Comparison of ENCODE assay signal across 8 cellular contexts in the genomic region with DNA sequence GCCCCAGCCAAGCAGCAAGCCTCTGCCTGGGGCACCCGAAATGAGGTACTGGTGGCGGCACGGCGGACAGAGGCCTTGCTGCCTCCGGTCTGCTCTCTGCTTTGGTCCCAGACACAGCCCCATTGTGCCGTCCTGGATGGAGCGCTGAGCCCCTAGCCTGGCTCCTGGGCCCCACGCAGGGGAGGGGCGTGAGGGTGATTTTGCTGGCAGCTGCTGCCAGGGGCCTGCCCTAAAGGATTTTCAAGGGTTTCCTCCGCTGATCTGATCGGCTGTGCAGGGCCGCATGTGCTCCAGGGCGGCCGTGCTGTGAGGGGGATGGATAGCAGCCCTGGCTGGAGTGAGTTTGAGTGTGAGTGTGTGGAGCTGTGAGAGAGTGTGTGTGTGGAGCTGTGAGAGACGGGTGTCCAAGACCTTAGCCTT. TPM values are rescaled to one million over a fixed set of nuclear protein-coding genes. Genes with fewer than 3 reads are reported as not detected.
A peak's percentile ranks its signal among the peaks of the same experiment; 100 is the strongest.
DNase-seq lines count a peak whose midpoint lies in the region; TF ChIP-seq lines count a peak whose summit lies in the region.

No MANE protein-coding gene starts in this region.

- H3K9me3 ChIP-seq in ascending aorta, result no peaks in the 10 kb centered on the region
- no peaks in the 10 kb centered on the region for H3K9me3 ChIP-seq in iPS-20b (ENCODE audit: insufficient read depth, low read depth, low read length)

- DNase-seq in DMS79 treated with DMSO at 0.1 percent for 48 hours (lab: John Stamatoyannopoulos, UW) (peak; percentile 21), DMS79 (lab: John Stamatoyannopoulos, UW) (no peak), ascending aorta (ENCODE audit: low spot score in 2 of 2) (no peak), substantia nigra (lab: John Stamatoyannopoulos, UW) (peak in 31 of 49 donors; percentile 17 to 62 (median 35)), NCI-H1694 (lab: John Stamatoyannopoulos, UW) (no peak), NCI-H1105 treated with DMSO at 0.1 percent for 48 hours (lab: John Stamatoyannopoulos, UW) (no peak)
- DNase-seq in stimulated activated naive CD4-positive, alpha-beta T cell treated with Interleukin-2 at 50 U/mL for 16 hours (lab: John Stamatoyannopoulos, UW), result no peak

- H3K36me3 ChIP-seq in ascending aorta (no peaks in the 10 kb centered on the region), iPS-20b (ENCODE audit: insufficient read depth, low read depth, low read length) (no peaks in the 10 kb centered on the region)

- peaks cover 21 to 27% of the 10 kb centered on the region in 2 donors for H3K4me1 ChIP-seq in ascending aorta
- H3K4me1 ChIP-seq in iPS-20b (ENCODE audit: insufficient read depth, low read length), result peaks cover 9% of the 10 kb centered on the region

- H3K27me3 ChIP-seq in ascending aorta (no peaks in the 10 kb centered on the region), iPS-20b (ENCODE audit: insufficient read depth, low read length) (no peaks in the 10 kb centered on the region)

- TF ChIP-seq CTCF in ascending aorta (IDR thresholded peaks at IDR 0.05), result no peak

- H3K9ac ChIP-seq in iPS-20b (ENCODE audit: low read depth, low read length), result peak overlapping the region; percentile 53; the same call in 1 of the 2 replicates

- H3K4me3 ChIP-seq in ascending aorta (peak overlapping the region; percentile 75 to 98), iPS-20b (ENCODE audit: low read length) (peak overlapping the region; percentile 58; the same call in 1 of the 2 replicates)

- H3K27ac ChIP-seq in ascending aorta (peak overlapping the region; percentile 78 to 86), iPS-20b (ENCODE audit: low read length) (no peak overlapping the region), substantia nigra (ENCODE audit: low read depth, low read length, poor library complexity, severe bottlenecking) (peak overlapping the region; percentile 66)

- intact Hi-C loops in ascending aorta (cut with DNase I), result loop anchor here (5.0 kb wide), 1 partner anchor 74 kb away; a partner anchor contains a TSS

RNA-seq across cellular contexts. Expression of a gene that starts 1.3 kb away (rescaled TPM):
- 85.1 TPM for total RNA-seq in ascending aorta

RNA-seq across cellular contexts. Expression of a gene that starts 24.7 kb away (rescaled TPM):
- total RNA-seq in ascending aorta, result under 0.01 TPM

RNA-seq across cellular contexts. Expression of a gene that starts 34.9 kb away (rescaled TPM):
- 191 TPM for total RNA-seq in ascending aorta

RNA-seq across cellular contexts. Expression of a gene that starts 44.8 kb away (rescaled TPM):
- total RNA-seq in ascending aorta, result 0.43 TPM

Comparison
In these comparisons a context has a peak if more than half of its experiments do, and no peak if none do; other contexts are left out.
1. DNase-seq: peak in DMS79 treated with DMSO at 0.1 percent for 48 hours (single experiment) and substantia nigra (31 of 49); none in DMS79 (single experiment), ascending aorta (0 of 2), NCI-H1694 (single experiment), stimulated activated naive CD4-positive, alpha-beta T cell treated with Interleukin-2 at 50 U/mL for 16 hours (single experiment) and NCI-H1105 treated with DMSO at 0.1 percent for 48 hours (single experiment).